1 cellular context compared by ENCODE assay signal in the genomic region with DNA sequence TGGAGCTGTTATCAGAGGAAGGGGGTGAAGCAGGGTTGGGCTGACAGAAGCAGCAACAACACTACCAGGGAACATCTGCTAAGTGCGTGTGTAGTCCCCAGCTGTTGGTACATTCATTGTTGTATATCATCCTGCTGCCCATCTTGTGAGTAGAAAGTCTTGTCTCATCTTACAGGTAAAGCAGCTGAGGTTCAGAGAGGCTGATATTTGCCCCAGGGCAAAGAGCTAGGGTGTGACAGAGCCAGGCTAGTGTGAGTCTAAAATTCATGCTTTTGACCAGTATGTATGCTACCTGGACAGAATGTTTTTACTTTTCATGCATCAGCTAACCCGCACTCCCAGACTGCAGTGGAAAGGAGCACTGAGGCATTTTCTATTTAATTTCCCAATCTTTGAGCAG.
TF ChIP-seq lines count a peak whose summit lies in the region.

No MANE protein-coding gene starts in this region.

TF ChIP-seq in WTC11, 78 proteins besides CTCF, POLR2A, EP300 and RAD21 (continued from another document):
- TF ChIP-seq, protein P1, sequence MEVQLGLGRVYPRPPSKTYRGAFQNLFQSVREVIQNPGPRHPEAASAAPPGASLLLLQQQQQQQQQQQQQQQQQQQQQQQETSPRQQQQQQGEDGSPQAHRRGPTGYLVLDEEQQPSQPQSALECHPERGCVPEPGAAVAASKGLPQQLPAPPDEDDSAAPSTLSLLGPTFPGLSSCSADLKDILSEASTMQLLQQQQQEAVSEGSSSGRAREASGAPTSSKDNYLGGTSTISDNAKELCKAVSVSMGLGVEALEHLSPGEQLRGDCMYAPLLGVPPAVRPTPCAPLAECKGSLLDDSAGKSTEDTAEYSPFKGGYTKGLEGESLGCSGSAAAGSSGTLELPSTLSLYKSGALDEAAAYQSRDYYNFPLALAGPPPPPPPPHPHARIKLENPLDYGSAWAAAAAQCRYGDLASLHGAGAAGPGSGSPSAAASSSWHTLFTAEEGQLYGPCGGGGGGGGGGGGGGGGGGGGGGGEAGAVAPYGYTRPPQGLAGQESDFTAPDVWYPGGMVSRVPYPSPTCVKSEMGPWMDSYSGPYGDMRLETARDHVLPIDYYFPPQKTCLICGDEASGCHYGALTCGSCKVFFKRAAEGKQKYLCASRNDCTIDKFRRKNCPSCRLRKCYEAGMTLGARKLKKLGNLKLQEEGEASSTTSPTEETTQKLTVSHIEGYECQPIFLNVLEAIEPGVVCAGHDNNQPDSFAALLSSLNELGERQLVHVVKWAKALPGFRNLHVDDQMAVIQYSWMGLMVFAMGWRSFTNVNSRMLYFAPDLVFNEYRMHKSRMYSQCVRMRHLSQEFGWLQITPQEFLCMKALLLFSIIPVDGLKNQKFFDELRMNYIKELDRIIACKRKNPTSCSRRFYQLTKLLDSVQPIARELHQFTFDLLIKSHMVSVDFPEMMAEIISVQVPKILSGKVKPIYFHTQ (CRISPR knock-in tag; IDR thresholded peaks at IDR 0.05) = no peak
- TF ChIP-seq ATF1 (CRISPR knock-in tag; IDR thresholded peaks at IDR 0.05) (no peak), NFATC4 (CRISPR knock-in tag; IDR thresholded peaks at IDR 0.05) (no peak), ZNF121 (CRISPR knock-in tag; IDR thresholded peaks at IDR 0.05) (no peak), ZNF396 (CRISPR knock-in tag; IDR thresholded peaks at IDR 0.05; ENCODE audit: borderline replicate concordance) (no peak)
